In genomic region chr19:41750248-41751134, GRCh38 we compare ENCODE assay signal across 10 cellular contexts. TPM values are rescaled to one million over a fixed set of nuclear protein-coding genes. Genes with fewer than 3 reads are reported as not detected.
DNase-seq lines count a peak whose midpoint lies in the region; ATAC-seq, FAIRE-seq and TF ChIP-seq lines count a peak whose summit lies in the region.
"Not testable (repeated sequence)": the region's sequence is repeated elsewhere in the genome, so short reads cannot be mapped to it uniquely, and the experiment has no call there.
"Had no signal": no experiment of that assay in that cellular context is flagged by ENCODE, and none has a peak within 500 bp of the region (broad histone marks: within the 10 kb centered on the region; RNA-seq: fewer than 3 reads in every experiment).

No MANE protein-coding gene starts in this region.

- H3K23ac ChIP-seq in trophoblast cell (ENCODE audit: low read length) = peak overlapping the region; percentile 84

- H4K12ac ChIP-seq in trophoblast cell (ENCODE audit: low read depth, low read length) = not testable (repeated sequence)

- H3K9me2 ChIP-seq in PC-9 (ENCODE audit: insufficient read depth) = not testable (repeated sequence)

- H4K91ac ChIP-seq in trophoblast cell (ENCODE audit: low read depth, low read length) = not testable (repeated sequence)

- H3K27ac ChIP-seq in PC-9 (0 out of 2 replicates have a peak overlapping the region, but pooled peaks have one; percentile 31), left lung (peak overlapping the region; percentile 68 to 80)
- not testable (repeated sequence) for H3K27ac ChIP-seq in trophoblast cell (ENCODE audit: low read depth, low read length)

- not testable (repeated sequence) for H2AK5ac ChIP-seq in trophoblast cell (ENCODE audit: low read length)

- H3K36me3 ChIP-seq in PC-9 (ENCODE audit: low read depth); left lung; trophoblast cell (ENCODE audit: control insufficient read depth in 1 of 2, insufficient read depth in 2 of 2, low read length in 2 of 2): not testable (repeated sequence)

- CTCF ChIA-PET in PC-9 (lab: Charles Lee) = interaction anchor here (0.6 kb wide), 1 partner anchor 43 kb away, joined by 5 read pairs; no protein-coding TSS in a partner anchor

- H3F3A ChIP-seq in PC-9 (ENCODE audit: insufficient read depth, low read depth) = peaks cover 18% of the 10 kb centered on the region

- H3K4me1 ChIP-seq in PC-9 (replicated peaks; ENCODE audit: insufficient read depth) (peaks cover 55% of the 10 kb centered on the region), left lung (peaks cover 0 to 33% of the 10 kb centered on the region in 2 donors)
- not testable (repeated sequence) for H3K4me1 ChIP-seq in trophoblast cell (ENCODE audit: control insufficient read depth in 1 of 2, insufficient read depth in 2 of 2, low read length in 2 of 2)

- H2BK12ac ChIP-seq in trophoblast cell (ENCODE audit: low read length) = not testable (repeated sequence)

- not testable (repeated sequence) for H3K9ac ChIP-seq in trophoblast cell (ENCODE audit: low read length)

- not testable (repeated sequence) for H3K27me3 ChIP-seq in PC-9 (ENCODE audit: insufficient read depth, low read depth); trophoblast cell (ENCODE audit: insufficient read depth, low read length)
- peaks cover 0 to 40% of the 10 kb centered on the region in 2 donors for H3K27me3 ChIP-seq in left lung

- not testable (repeated sequence) for H3K79me2 ChIP-seq in PC-9 (ENCODE audit: low read depth); trophoblast cell (ENCODE audit: control insufficient read depth, insufficient read depth, low read length, poor library complexity)

- intact Hi-C loops in PC-9 (cut with micrococcal nuclease; ENCODE audit: unreplicated experiment); left lung (cut with DNase I): not testable (repeated sequence)

- not testable (repeated sequence) for TF ChIP-seq CTCF in PC-9 (conservative IDR thresholded peaks at IDR 0.05); epithelial cell of esophagus (IDR thresholded peaks at IDR 0.05; ENCODE audit: insufficient read depth, low read depth, low read length, missing control alignments); left lung (IDR thresholded peaks at IDR 0.05)

- not testable (repeated sequence) for H3K79me1 ChIP-seq in trophoblast cell (ENCODE audit: low read length)

- not testable (repeated sequence) for H3K4me3 ChIP-seq in PC-9; epithelial cell of esophagus (ENCODE audit: low read length); trophoblast cell (ENCODE audit: low read depth, low read length)
- peak overlapping the region in 1 of 2 donors; percentile 21 for H3K4me3 ChIP-seq in left lung

- not testable (repeated sequence) for H2AFZ ChIP-seq in PC-9; trophoblast cell (ENCODE audit: insufficient read depth, low read length, poor library complexity)

- not testable (repeated sequence) for H3K18ac ChIP-seq in trophoblast cell (ENCODE audit: low read length)

- FAIRE-seq in urothelium cell line (lab: Jason Lieb, UNC) = peak; percentile 42

- POLR2A ChIA-PET in PC-9 (lab: Charles Lee; ENCODE audit: unreplicated experiment) = not testable (repeated sequence)

- not testable (repeated sequence) for BruUV-seq in PC-9 (replicated peaks; lab: Mats Ljungman, UMichigan)

- not testable (repeated sequence) for H3K14ac ChIP-seq in trophoblast cell (ENCODE audit: low read length)

- H4K8ac ChIP-seq in trophoblast cell (ENCODE audit: low read depth, low read length) = not testable (repeated sequence)

- not testable (repeated sequence) for H4K20me1 ChIP-seq in PC-9 (ENCODE audit: insufficient read depth)

- not testable (repeated sequence) for H3K4me2 ChIP-seq in PC-9; trophoblast cell (ENCODE audit: low read length)

- not testable (repeated sequence) for H3K9me3 ChIP-seq in PC-9 (ENCODE audit: insufficient read depth, low read depth); left lung; trophoblast cell (ENCODE audit: insufficient read depth, low read depth, low read length)

- not testable (repeated sequence) for H3K4ac ChIP-seq in trophoblast cell (ENCODE audit: low read depth, low read length)

- not testable (repeated sequence) for H2BK5ac ChIP-seq in trophoblast cell (ENCODE audit: low read depth, low read length, poor library complexity)

- H2BK120ac ChIP-seq in trophoblast cell (ENCODE audit: insufficient read depth, low read length, poor library complexity) = not testable (repeated sequence)

- no CpG with 5 or more reads among the region's 10 CpGs for WGBS in trophoblast cell (ENCODE audit: extremely low coverage, insufficient coverage, insufficient read length)

- peak; percentile 33 for ATAC-seq in left lung

- DNase-seq in CD1c-positive myeloid dendritic cell (ENCODE audit: extremely low spot score) (peak; percentile 37), NCI-H1092 treated with DMSO at 0.1 percent for 48 hours (lab: John Stamatoyannopoulos, UW) (peak; percentile 57), NCI-H2196 (lab: John Stamatoyannopoulos, UW; ENCODE audit: unreplicated experiment) (peak; percentile 63), PC-9 (peak in 1 of 2 experiments; percentile 63), epithelial cell of esophagus (ENCODE audit: low read depth) (peak; percentile 70), left lung (peak in 1 of 2 donors; percentile 56)
- not testable (repeated sequence) for DNase-seq in trophoblast cell; urothelium cell line (ENCODE audit: low spot score)

RNA-seq across cellular contexts. Expression of gene CEACAM6, which starts 4.8 kb away (rescaled TPM):
- total RNA-seq in PC-9 (2021) (265 and 468 TPM in 2 replicates), left lung (1,000 to 10,000 TPM in 1 of 2 donors, 100 to 1,000 TPM in 1; 367 to 1,560 TPM)
- polyA plus RNA-seq in trophoblast cell (2013) = not detected in 2 replicates
- total RNA-seq: A172, M059J had no signal

RNA-seq across cellular contexts. Expression of gene CEACAM5, which starts 42.1 kb away (rescaled TPM):
- total RNA-seq in PC-9 (2021) (18.1 and 23.3 TPM in 2 replicates), left lung (10 to 100 TPM; 21.2 to 31.1 TPM)
- not detected in 2 replicates for polyA plus RNA-seq in trophoblast cell (2013)
- total RNA-seq: A172, M059J had no signal

RNA-seq across cellular contexts. Expression of gene CEACAM3, which starts 45.9 kb away (rescaled TPM):
- total RNA-seq in PC-9 (2021) (not detected in 2 replicates), left lung (1 to 10 TPM in 1 of 2 donors, under 1 TPM in 1; 0.87 to 8.6 TPM)
- not detected in 2 replicates for polyA plus RNA-seq in trophoblast cell (2013)
- total RNA-seq: A172, M059J had no signal
